ENCODE assay signal across 1 cellular context in the genomic region with DNA sequence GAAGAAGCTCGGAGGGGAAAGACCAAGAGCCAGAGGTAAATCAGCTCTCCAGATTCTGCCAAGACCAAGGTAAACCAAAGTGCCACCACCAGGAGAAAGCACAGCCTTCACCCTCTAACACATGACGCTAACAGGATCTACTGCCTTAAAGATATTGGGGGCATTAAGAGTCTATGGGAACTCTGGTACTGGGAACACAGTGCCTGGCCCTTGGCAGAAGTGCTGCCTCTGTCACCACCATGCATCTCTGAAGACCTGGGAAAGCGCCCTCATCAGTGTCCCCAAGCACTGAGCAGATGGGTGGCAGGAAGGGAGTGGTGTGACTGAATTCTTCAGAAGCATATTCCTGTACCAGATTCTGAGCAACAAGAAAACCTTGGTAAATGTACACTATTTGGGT.
TF ChIP-seq lines count a peak whose summit lies in the region.

No MANE protein-coding gene starts in this region.

TF ChIP-seq in WTC11, 78 proteins besides CTCF, POLR2A, EP300 and RAD21 (continued from another document):
- no peak for TF ChIP-seq IRF1 (CRISPR knock-in tag; IDR thresholded peaks at IDR 0.05)
- TF ChIP-seq ARID4B (CRISPR knock-in tag; IDR thresholded peaks at IDR 0.05; ENCODE audit: borderline replicate concordance): no peak
- no peak for TF ChIP-seq ZNF425 (CRISPR knock-in tag; conservative IDR thresholded peaks at IDR 0.05)
